In genomic region chr1:208351838-208352237, GRCh38 we compare ENCODE assay signal across 1 cellular context.
TF ChIP-seq lines count a peak whose summit lies in the region.

No MANE protein-coding gene starts in this region.

TF ChIP-seq in K562, 482 proteins besides CTCF, POLR2A, EP300 and RAD21 (continued from another document and continues in another):
- no peak for TF ChIP-seq CGGBP1 (CRISPR knock-in tag; IDR thresholded peaks at IDR 0.05)
- peak; percentile 33; the same call in 1 of the 2 replicates for TF ChIP-seq DPF2 (IDR thresholded peaks at IDR 0.05)
- TF ChIP-seq RERE (CRISPR knock-in tag; IDR thresholded peaks at IDR 0.05; ENCODE audit: borderline replicate concordance), result no peak
- no peak for TF ChIP-seq MCM7 (IDR thresholded peaks at IDR 0.05)
- TF ChIP-seq BACH1 (tag; IDR thresholded peaks at IDR 0.05), result no peak
- TF ChIP-seq ZNF174 (CRISPR knock-in tag; IDR thresholded peaks at IDR 0.05), result no peak
- TF ChIP-seq TAF9B (IDR thresholded peaks at IDR 0.05; ENCODE audit: partially characterized antibody), result no peak
- no peak for TF ChIP-seq FOXJ2 (tag; IDR thresholded peaks at IDR 0.05)
- peak; percentile 85 for TF ChIP-seq TEAD4 (IDR thresholded peaks at IDR 0.05; ENCODE audit: low read length)
- no peak for TF ChIP-seq TEAD4 (CRISPR knock-in tag; IDR thresholded peaks at IDR 0.05; ENCODE audit: borderline replicate concordance)
- no peak for TF ChIP-seq MYBL2 (IDR thresholded peaks at IDR 0.05; ENCODE audit: low read depth)
- no peak for TF ChIP-seq MYBL2 (CRISPR knock-in tag; IDR thresholded peaks at IDR 0.05; ENCODE audit: borderline replicate concordance)
- TF ChIP-seq RNF219 (CRISPR knock-in tag; IDR thresholded peaks at IDR 0.05), result no peak
- no peak for TF ChIP-seq MYC (IDR thresholded peaks at IDR 0.05; ENCODE audit: low read depth, low read length)
- TF ChIP-seq MYC (CRISPR knock-in tag; IDR thresholded peaks at IDR 0.05; ENCODE audit: borderline replicate concordance, low read depth), result no peak
- no peak for TF ChIP-seq CBX8 (IDR thresholded peaks at IDR 0.05; ENCODE audit: borderline replicate concordance, extremely low read depth, low read depth, low read length, poor library complexity, severe bottlenecking)
- no peak for TF ChIP-seq CHAMP1 (IDR thresholded peaks at IDR 0.05)
- TF ChIP-seq ZBTB9 (CRISPR knock-in tag; IDR thresholded peaks at IDR 0.05), result no peak
- no peak for TF ChIP-seq ZNF79 (CRISPR knock-in tag; IDR thresholded peaks at IDR 0.05; ENCODE audit: low read depth)
- no peak for TF ChIP-seq MEF2A (IDR thresholded peaks at IDR 0.05; ENCODE audit: control insufficient read depth, low read depth, low read length)
- TF ChIP-seq NEUROD1 (IDR thresholded peaks at IDR 0.05; ENCODE audit: borderline replicate concordance, low read depth, low read length, partially characterized antibody), result no peak
- no peak for TF ChIP-seq ZNF445 (CRISPR knock-in tag; IDR thresholded peaks at IDR 0.05; ENCODE audit: low read depth)
- no peak for TF ChIP-seq ATF1 (CRISPR knock-in tag; IDR thresholded peaks at IDR 0.05)
- TF ChIP-seq ATF1 (tag; IDR thresholded peaks at IDR 0.05), result 0 out of 2 replicates have a peak, but pooled peaks have one; percentile 33
- no peak for TF ChIP-seq REST (CRISPR knock-in tag; IDR thresholded peaks at IDR 0.05; ENCODE audit: low read depth)
- TF ChIP-seq ZNF518B (CRISPR knock-in tag; IDR thresholded peaks at IDR 0.05), result no peak
- peak; percentile 63; the same call in 1 of the 2 replicates for TF ChIP-seq JUND (IDR thresholded peaks at IDR 0.05; ENCODE audit: borderline replicate concordance, low read depth, low read length)
- TF ChIP-seq JUND (tag; IDR thresholded peaks at IDR 0.05; ENCODE audit: borderline replicate concordance, low read depth, low read length), result peak; percentile 87
- no peak for TF ChIP-seq ZNF830 (CRISPR knock-in tag; IDR thresholded peaks at IDR 0.05)
- no peak for TF ChIP-seq TCFL5 (CRISPR knock-in tag; conservative IDR thresholded peaks at IDR 0.05)
- TF ChIP-seq DIDO1 (tag; IDR thresholded peaks at IDR 0.05; ENCODE audit: low read depth), result no peak
- no peak for TF ChIP-seq MBD1 (CRISPR knock-in tag; IDR thresholded peaks at IDR 0.05)
- TF ChIP-seq CEBPB (tag; IDR thresholded peaks at IDR 0.05), result 0 out of 2 replicates have a peak, but pooled peaks have one; percentile 29
- TF ChIP-seq USF2 (CRISPR knock-in tag; IDR thresholded peaks at IDR 0.05), result no peak
